In the genomic region with DNA sequence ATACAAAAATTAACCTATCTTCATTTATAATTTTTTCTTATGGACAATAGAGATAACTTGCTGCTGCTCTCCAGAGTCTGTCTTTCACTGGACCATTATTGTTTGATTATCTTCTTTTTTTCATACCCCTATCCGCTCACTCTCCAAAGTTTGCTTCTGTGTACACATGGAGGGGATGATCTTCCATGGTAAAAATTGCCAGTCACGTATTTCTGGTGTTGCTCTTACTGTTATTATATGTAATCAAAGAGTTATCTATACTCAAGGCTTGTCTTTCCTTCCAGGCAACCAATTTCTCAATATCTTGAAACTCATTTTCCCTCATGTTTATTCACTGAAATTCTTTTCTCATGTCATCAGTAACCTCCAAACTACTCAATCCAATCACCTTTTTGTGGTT, we compare ENCODE assay signal across 24 cellular contexts.
"Had no signal": no experiment of that assay in that cellular context is flagged by ENCODE, and none has a peak within 500 bp of the region (broad histone marks: within the 10 kb centered on the region; RNA-seq: fewer than 3 reads in every experiment).

No MANE protein-coding gene starts in this region.

- DNase-seq: dermis blood vessel endothelial cell; dorsolateral prefrontal cortex; effector CD8-positive, alpha-beta T cell; foreskin fibroblast; foreskin melanocyte; gastrocnemius medialis; glutamatergic neuron; head of caudate nucleus; heart right ventricle; hippocampal formation; left cardiac atrium; left ventricle myocardium superior; lower lobe of right lung; mesenchymal stem cell; mucosa of descending colon; naive B cell had no signal

- H3K27ac ChIP-seq: coronary artery, dorsolateral prefrontal cortex, esophagus muscularis mucosa, gastrocnemius medialis, heart right ventricle, left lung, lower lobe of right lung had no signal

- FAIRE-seq: colon, endothelial cell of umbilical vein, islet of Langerhans, keratinocyte had no signal

- H3K36me3 Mint-ChIP-seq: mesothelial cell of epicardium, naive B cell had no signal

- ATAC-seq: gastrocnemius medialis, heart right ventricle, left cardiac atrium, left lung, left ventricle myocardium superior, lower lobe of right lung, mucosa of descending colon had no signal

- H3K4me1 ChIP-seq: esophagus muscularis mucosa, gastrocnemius medialis, heart right ventricle, left lung, lower lobe of right lung had no signal

- H3K27ac Mint-ChIP-seq: mesothelial cell of epicardium, naive B cell had no signal

- H3K4me3 ChIP-seq: coronary artery, dorsolateral prefrontal cortex, esophagus muscularis mucosa, gastrocnemius medialis, heart right ventricle, left lung, lower lobe of right lung, mucosa of descending colon had no signal

- H3K9me3 ChIP-seq: esophagus muscularis mucosa, gastrocnemius medialis, heart right ventricle, lower lobe of right lung, mucosa of descending colon had no signal

- H3K4me1 Mint-ChIP-seq: mesothelial cell of epicardium, naive B cell had no signal

- H3K4me3 Mint-ChIP-seq: mesothelial cell of epicardium, naive B cell had no signal
